1 cellular context compared by ENCODE assay signal in the genomic region with DNA sequence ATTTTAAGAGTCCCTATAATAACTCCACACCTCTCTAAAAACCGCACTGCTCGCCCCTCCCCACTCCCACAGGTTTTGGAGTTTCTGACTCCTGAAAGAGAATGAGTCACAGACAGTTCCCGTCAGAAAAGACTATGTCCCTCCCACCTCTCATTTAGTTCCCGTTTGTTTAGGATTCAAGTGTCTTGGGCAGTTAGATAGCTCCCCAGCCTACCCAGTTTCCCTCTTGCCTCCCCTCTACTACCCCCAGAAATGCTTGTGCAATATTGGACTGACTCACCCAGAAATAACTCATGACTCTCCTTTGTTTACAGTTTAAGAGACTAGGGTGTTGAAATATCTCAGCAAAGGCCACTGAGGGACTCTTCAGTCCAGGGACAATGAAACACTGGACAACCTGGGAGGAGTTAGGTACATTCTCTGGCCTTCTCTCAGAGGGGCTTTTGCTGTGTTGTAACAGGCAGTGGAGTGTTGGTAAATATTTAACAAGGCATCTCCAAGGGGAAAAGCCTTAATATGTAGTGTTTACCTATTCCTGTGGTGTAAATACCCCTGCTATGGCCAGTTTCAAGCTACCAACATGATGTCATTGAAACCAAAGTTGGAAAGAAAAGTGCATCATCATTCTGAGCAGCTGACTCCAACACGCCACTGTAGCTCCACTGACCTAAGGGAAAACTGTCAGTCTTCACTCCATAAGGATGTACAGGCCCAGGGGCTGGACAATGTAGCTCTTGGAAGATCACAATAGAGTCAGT.
TF ChIP-seq lines count a peak whose summit lies in the region.

No MANE protein-coding gene starts in this region.

TF ChIP-seq in K562, 482 proteins besides CTCF, POLR2A, EP300 and RAD21 (continued from another document and continues in another):
- TF ChIP-seq, protein P1, sequence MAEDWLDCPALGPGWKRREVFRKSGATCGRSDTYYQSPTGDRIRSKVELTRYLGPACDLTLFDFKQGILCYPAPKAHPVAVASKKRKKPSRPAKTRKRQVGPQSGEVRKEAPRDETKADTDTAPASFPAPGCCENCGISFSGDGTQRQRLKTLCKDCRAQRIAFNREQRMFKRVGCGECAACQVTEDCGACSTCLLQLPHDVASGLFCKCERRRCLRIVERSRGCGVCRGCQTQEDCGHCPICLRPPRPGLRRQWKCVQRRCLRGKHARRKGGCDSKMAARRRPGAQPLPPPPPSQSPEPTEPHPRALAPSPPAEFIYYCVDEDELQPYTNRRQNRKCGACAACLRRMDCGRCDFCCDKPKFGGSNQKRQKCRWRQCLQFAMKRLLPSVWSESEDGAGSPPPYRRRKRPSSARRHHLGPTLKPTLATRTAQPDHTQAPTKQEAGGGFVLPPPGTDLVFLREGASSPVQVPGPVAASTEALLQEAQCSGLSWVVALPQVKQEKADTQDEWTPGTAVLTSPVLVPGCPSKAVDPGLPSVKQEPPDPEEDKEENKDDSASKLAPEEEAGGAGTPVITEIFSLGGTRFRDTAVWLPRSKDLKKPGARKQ (CRISPR knock-in tag; IDR thresholded peaks at IDR 0.05): no peak
- TF ChIP-seq, protein P2, sequence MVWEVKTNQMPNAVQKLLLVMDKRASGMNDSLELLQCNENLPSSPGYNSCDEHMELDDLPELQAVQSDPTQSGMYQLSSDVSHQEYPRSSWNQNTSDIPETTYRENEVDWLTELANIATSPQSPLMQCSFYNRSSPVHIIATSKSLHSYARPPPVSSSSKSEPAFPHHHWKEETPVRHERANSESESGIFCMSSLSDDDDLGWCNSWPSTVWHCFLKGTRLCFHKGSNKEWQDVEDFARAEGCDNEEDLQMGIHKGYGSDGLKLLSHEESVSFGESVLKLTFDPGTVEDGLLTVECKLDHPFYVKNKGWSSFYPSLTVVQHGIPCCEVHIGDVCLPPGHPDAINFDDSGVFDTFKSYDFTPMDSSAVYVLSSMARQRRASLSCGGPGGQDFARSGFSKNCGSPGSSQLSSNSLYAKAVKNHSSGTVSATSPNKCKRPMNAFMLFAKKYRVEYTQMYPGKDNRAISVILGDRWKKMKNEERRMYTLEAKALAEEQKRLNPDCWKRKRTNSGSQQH (CRISPR knock-in tag; IDR thresholded peaks at IDR 0.05): 0 out of 2 replicates have a peak, but pooled peaks have one; percentile 26
- TF ChIP-seq BCOR (IDR thresholded peaks at IDR 0.05): 0 out of 2 replicates have a peak, but pooled peaks have one; percentile 16
- TF ChIP-seq PHF21A (IDR thresholded peaks at IDR 0.05; ENCODE audit: borderline replicate concordance, low read depth): peak; percentile 97
- peak; percentile 66; the same call in 1 of the 2 replicates for TF ChIP-seq XRCC5 (IDR thresholded peaks at IDR 0.05; ENCODE audit: low read depth, low read length)
- TF ChIP-seq YBX1 (IDR thresholded peaks at IDR 0.05): no peak
- TF ChIP-seq, protein P3, sequence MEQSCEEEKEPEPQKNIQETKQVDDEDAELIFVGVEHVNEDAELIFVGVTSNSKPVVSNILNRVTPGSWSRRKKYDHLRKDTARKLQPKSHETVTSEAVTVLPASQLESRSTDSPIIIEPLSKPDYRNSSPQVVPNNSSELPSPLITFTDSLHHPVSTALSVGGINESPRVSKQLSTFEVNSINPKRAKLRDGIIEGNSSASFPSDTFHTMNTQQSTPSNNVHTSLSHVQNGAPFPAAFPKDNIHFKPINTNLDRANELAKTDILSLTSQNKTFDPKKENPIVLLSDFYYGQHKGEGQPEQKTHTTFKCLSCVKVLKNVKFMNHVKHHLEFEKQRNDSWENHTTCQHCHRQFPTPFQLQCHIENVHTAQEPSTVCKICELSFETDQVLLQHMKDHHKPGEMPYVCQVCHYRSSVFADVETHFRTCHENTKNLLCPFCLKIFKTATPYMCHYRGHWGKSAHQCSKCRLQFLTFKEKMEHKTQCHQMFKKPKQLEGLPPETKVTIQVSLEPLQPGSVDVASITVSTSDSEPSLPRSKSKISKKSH (CRISPR knock-in tag; IDR thresholded peaks at IDR 0.05): no peak
- TF ChIP-seq, protein P4, sequence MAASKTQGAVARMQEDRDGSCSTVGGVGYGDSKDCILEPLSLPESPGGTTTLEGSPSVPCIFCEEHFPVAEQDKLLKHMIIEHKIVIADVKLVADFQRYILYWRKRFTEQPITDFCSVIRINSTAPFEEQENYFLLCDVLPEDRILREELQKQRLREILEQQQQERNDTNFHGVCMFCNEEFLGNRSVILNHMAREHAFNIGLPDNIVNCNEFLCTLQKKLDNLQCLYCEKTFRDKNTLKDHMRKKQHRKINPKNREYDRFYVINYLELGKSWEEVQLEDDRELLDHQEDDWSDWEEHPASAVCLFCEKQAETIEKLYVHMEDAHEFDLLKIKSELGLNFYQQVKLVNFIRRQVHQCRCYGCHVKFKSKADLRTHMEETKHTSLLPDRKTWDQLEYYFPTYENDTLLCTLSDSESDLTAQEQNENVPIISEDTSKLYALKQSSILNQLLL (CRISPR knock-in tag; IDR thresholded peaks at IDR 0.05; ENCODE audit: borderline replicate concordance): no peak
- peak; percentile 95 for TF ChIP-seq LEF1 (IDR thresholded peaks at IDR 0.05)
- TF ChIP-seq ZBTB1 (CRISPR knock-in tag; IDR thresholded peaks at IDR 0.05; ENCODE audit: borderline replicate concordance, low read depth): no peak
- TF ChIP-seq ZNF583 (CRISPR knock-in tag; IDR thresholded peaks at IDR 0.05): no peak
- TF ChIP-seq, protein P5, sequence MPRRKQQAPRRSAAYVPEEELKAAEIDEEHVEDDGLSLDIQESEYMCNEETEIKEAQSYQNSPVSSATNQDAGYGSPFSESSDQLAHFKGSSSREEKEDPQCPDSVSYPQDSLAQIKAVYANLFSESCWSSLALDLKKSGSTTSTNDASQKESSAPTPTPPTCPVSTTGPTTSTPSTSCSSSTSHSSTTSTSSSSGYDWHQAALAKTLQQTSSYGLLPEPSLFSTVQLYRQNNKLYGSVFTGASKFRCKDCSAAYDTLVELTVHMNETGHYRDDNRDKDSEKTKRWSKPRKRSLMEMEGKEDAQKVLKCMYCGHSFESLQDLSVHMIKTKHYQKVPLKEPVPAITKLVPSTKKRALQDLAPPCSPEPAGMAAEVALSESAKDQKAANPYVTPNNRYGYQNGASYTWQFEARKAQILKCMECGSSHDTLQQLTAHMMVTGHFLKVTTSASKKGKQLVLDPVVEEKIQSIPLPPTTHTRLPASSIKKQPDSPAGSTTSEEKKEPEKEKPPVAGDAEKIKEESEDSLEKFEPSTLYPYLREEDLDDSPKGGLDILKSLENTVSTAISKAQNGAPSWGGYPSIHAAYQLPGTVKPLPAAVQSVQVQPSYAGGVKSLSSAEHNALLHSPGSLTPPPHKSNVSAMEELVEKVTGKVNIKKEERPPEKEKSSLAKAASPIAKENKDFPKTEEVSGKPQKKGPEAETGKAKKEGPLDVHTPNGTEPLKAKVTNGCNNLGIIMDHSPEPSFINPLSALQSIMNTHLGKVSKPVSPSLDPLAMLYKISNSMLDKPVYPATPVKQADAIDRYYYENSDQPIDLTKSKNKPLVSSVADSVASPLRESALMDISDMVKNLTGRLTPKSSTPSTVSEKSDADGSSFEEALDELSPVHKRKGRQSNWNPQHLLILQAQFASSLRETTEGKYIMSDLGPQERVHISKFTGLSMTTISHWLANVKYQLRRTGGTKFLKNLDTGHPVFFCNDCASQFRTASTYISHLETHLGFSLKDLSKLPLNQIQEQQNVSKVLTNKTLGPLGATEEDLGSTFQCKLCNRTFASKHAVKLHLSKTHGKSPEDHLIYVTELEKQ (CRISPR knock-in tag; IDR thresholded peaks at IDR 0.05): no peak
- no peak for TF ChIP-seq CBX2 (IDR thresholded peaks at IDR 0.05; ENCODE audit: insufficient read depth, low read length, poor library complexity, severe bottlenecking)
- TF ChIP-seq, protein P6, sequence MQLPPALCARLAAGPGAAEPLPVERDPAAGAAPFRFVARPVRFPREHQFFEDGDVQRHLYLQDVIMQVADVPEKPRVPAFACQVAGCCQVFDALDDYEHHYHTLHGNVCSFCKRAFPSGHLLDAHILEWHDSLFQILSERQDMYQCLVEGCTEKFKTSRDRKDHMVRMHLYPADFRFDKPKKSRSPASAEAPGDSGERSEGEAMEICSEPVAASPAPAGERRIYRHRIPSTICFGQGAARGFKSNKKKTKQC (CRISPR knock-in tag; IDR thresholded peaks at IDR 0.05): no peak
- TF ChIP-seq RBM39 (optimal IDR thresholded peaks at IDR 0.05; ENCODE audit: low read depth, low read length): no peak
- no peak for TF ChIP-seq ESRRB (CRISPR knock-in tag; IDR thresholded peaks at IDR 0.05; ENCODE audit: borderline replicate concordance)
- no peak for TF ChIP-seq SRSF1 (IDR thresholded peaks at IDR 0.05; ENCODE audit: low read depth, low read length)
- peak in 1 of 2 experiments; percentile 61; a peak in 1 of 4 replicates for TF ChIP-seq SRF (CRISPR knock-in tag; IDR thresholded peaks at IDR 0.05)
- no peak for TF ChIP-seq MTF1 (CRISPR knock-in tag; IDR thresholded peaks at IDR 0.05; ENCODE audit: borderline replicate concordance)
- peak; percentile 91 for TF ChIP-seq ZNF316 (IDR thresholded peaks at IDR 0.05)
- TF ChIP-seq SPI1 (IDR thresholded peaks at IDR 0.05; ENCODE audit: borderline replicate concordance, low read depth, low read length): peak; percentile 51; the same call in 1 of the 2 replicates
- TF ChIP-seq SLC30A9 (CRISPR knock-in tag; IDR thresholded peaks at IDR 0.05): no peak
- no peak for TF ChIP-seq BRD4 (IDR thresholded peaks at IDR 0.05)
- peak; percentile 63; the same call in 1 of the 2 replicates for TF ChIP-seq TEAD2 (tag; IDR thresholded peaks at IDR 0.05)
- TF ChIP-seq, protein P7, sequence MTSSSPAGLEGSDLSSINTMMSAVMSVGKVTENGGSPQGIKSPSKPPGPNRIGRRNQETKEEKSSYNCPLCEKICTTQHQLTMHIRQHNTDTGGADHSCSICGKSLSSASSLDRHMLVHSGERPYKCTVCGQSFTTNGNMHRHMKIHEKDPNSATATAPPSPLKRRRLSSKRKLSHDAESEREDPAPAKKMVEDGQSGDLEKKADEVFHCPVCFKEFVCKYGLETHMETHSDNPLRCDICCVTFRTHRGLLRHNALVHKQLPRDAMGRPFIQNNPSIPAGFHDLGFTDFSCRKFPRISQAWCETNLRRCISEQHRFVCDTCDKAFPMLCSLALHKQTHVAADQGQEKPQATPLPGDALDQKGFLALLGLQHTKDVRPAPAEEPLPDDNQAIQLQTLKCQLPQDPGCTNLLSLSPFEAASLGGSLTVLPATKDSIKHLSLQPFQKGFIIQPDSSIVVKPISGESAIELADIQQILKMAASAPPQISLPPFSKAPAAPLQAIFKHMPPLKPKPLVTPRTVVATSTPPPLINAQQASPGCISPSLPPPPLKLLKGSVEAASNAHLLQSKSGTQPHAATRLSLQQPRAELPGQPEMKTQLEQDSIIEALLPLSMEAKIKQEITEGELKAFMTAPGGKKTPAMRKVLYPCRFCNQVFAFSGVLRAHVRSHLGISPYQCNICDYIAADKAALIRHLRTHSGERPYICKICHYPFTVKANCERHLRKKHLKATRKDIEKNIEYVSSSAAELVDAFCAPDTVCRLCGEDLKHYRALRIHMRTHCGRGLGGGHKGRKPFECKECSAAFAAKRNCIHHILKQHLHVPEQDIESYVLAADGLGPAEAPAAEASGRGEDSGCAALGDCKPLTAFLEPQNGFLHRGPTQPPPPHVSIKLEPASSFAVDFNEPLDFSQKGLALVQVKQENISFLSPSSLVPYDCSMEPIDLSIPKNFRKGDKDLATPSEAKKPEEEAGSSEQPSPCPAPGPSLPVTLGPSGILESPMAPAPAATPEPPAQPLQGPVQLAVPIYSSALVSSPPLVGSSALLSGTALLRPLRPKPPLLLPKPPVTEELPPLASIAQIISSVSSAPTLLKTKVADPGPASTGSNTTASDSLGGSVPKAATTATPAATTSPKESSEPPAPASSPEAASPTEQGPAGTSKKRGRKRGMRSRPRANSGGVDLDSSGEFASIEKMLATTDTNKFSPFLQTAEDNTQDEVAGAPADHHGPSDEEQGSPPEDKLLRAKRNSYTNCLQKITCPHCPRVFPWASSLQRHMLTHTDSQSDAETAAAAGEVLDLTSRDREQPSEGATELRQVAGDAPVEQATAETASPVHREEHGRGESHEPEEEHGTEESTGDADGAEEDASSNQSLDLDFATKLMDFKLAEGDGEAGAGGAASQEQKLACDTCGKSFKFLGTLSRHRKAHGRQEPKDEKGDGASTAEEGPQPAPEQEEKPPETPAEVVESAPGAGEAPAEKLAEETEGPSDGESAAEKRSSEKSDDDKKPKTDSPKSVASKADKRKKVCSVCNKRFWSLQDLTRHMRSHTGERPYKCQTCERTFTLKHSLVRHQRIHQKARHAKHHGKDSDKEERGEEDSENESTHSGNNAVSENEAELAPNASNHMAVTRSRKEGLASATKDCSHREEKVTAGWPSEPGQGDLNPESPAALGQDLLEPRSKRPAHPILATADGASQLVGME (CRISPR knock-in tag; IDR thresholded peaks at IDR 0.05): no peak
- TF ChIP-seq GTF2E2 (tag; IDR thresholded peaks at IDR 0.05): peak; percentile 55; the same call in 1 of the 2 replicates
- TF ChIP-seq TAF7 (tag; IDR thresholded peaks at IDR 0.05): no peak; the same call in 1 of the 2 replicates
- TF ChIP-seq ZNF584 (CRISPR knock-in tag; IDR thresholded peaks at IDR 0.05; ENCODE audit: low read depth): peak; percentile 84; the same call in 1 of the 2 replicates
- no peak; the same call in 1 of the 2 replicates for TF ChIP-seq KLF13 (tag; IDR thresholded peaks at IDR 0.05; ENCODE audit: borderline replicate concordance, low read depth)
- TF ChIP-seq MEIS2 (IDR thresholded peaks at IDR 0.05; ENCODE audit: partially characterized antibody): peak; percentile 94
- TF ChIP-seq SIN3B (IDR thresholded peaks at IDR 0.05; ENCODE audit: low read depth): no peak
- TF ChIP-seq CHD1 (IDR thresholded peaks at IDR 0.05; ENCODE audit: low read length): no peak
- TF ChIP-seq, protein P8, sequence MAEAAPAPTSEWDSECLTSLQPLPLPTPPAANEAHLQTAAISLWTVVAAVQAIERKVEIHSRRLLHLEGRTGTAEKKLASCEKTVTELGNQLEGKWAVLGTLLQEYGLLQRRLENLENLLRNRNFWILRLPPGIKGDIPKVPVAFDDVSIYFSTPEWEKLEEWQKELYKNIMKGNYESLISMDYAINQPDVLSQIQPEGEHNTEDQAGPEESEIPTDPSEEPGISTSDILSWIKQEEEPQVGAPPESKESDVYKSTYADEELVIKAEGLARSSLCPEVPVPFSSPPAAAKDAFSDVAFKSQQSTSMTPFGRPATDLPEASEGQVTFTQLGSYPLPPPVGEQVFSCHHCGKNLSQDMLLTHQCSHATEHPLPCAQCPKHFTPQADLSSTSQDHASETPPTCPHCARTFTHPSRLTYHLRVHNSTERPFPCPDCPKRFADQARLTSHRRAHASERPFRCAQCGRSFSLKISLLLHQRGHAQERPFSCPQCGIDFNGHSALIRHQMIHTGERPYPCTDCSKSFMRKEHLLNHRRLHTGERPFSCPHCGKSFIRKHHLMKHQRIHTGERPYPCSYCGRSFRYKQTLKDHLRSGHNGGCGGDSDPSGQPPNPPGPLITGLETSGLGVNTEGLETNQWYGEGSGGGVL (CRISPR knock-in tag; IDR thresholded peaks at IDR 0.05): no peak
- TF ChIP-seq ZNF695 (CRISPR knock-in tag; IDR thresholded peaks at IDR 0.05): no peak
- no peak for TF ChIP-seq SMARCA5 (IDR thresholded peaks at IDR 0.05)
- TF ChIP-seq ARHGAP35 (IDR thresholded peaks at IDR 0.05; ENCODE audit: partially characterized antibody): no peak
- TF ChIP-seq PPARD (CRISPR knock-in tag; IDR thresholded peaks at IDR 0.05): no peak
- no peak for TF ChIP-seq SNRNP70 (optimal IDR thresholded peaks at IDR 0.05; ENCODE audit: low read depth, low read length)
- peak; percentile 72; the same call in 1 of the 2 replicates for TF ChIP-seq ZNF589 (CRISPR knock-in tag; IDR thresholded peaks at IDR 0.05; ENCODE audit: low read depth)
- TF ChIP-seq HIVEP1 (CRISPR knock-in tag; IDR thresholded peaks at IDR 0.05): peak; percentile 47; the same call in 1 of the 2 replicates
